1 cellular context compared by ENCODE assay signal in genomic region chr6:74932214-74932923, GRCh38.
TF ChIP-seq lines count a peak whose summit lies in the region.

No MANE protein-coding gene starts in this region.

TF ChIP-seq in H1, 55 proteins besides CTCF, POLR2A, EP300 and RAD21:
- TF ChIP-seq SAP30 (IDR thresholded peaks at IDR 0.05; ENCODE audit: insufficient read depth, insufficient replicate concordance, low read length) (no peak), ASH2L (IDR thresholded peaks at IDR 0.05; ENCODE audit: low read length) (no peak), EGR1 (IDR thresholded peaks at IDR 0.05; ENCODE audit: borderline replicate concordance, low read depth, low read length) (no peak), SIN3A (conservative IDR thresholded peaks at IDR 0.05 in 1 of 2, IDR thresholded peaks at IDR 0.05 in 1 of 2; ENCODE audit: low read depth in 1 of 2, low read length in 2 of 2) (no peak), E2F6 (IDR thresholded peaks at IDR 0.05) (no peak), POU5F1 (IDR thresholded peaks at IDR 0.05; ENCODE audit: low read depth, low read length) (no peak), BRCA1 (IDR thresholded peaks at IDR 0.05; ENCODE audit: low read depth, low read length) (no peak), ATF2 (IDR thresholded peaks at IDR 0.05; ENCODE audit: low read length) (no peak), CHD7 (IDR thresholded peaks at IDR 0.05; ENCODE audit: insufficient replicate concordance, low read length) (no peak)
